In genomic region chr7:129053938-129054437, GRCh38 we compare ENCODE assay signal across 7 cellular contexts. TPM values are rescaled to one million over a fixed set of nuclear protein-coding genes. Genes with fewer than 3 reads are reported as not detected.
DNase-seq lines count a peak whose midpoint lies in the region; ATAC-seq lines count a peak whose summit lies in the region.

No MANE protein-coding gene starts in this region.

- DNase-seq in NCI-H69 (lab: John Stamatoyannopoulos, UW): peak; percentile 77
- no peak for DNase-seq in naive B cell
- no peak for DNase-seq in NK-92 (lab: John Stamatoyannopoulos, UW; ENCODE audit: unreplicated experiment)
- DNase-seq in activated CD4-positive, alpha-beta T cell treated with anti-CD3 and anti-CD28 coated beads for 4 hours: no peak

- no peaks in the 10 kb centered on the region for H3K27me3 Mint-ChIP-seq in dendritic cell treated with granulocyte-macrophage colony-stimulating factor and Interleukin-4, amounts not matched to agents 40 ng/mL and 50 ng/mL, for 4 days
- no peaks in the 10 kb centered on the region for H3K27me3 Mint-ChIP-seq in naive B cell

- intact Hi-C loops in dendritic cell treated with granulocyte-macrophage colony-stimulating factor and Interleukin-4, amounts not matched to agents 40 ng/mL and 50 ng/mL, for 4 days (cut with micrococcal nuclease): loop anchor here (2.0 to 5.0 kb wide), 2 partner anchors 37 to 93 kb away; no protein-coding TSS in a partner anchor

- no peaks in the 10 kb centered on the region for H3K9me3 Mint-ChIP-seq in dendritic cell treated with granulocyte-macrophage colony-stimulating factor and Interleukin-4, amounts not matched to agents 40 ng/mL and 50 ng/mL, for 4 days
- no peaks in the 10 kb centered on the region for H3K9me3 Mint-ChIP-seq in naive B cell

- peaks cover 43% of the 10 kb centered on the region for H3K36me3 Mint-ChIP-seq in dendritic cell treated with granulocyte-macrophage colony-stimulating factor and Interleukin-4, amounts not matched to agents 40 ng/mL and 50 ng/mL, for 4 days (ENCODE audit: low read depth)
- H3K36me3 Mint-ChIP-seq in naive B cell: peaks cover 9 to 18% of the 10 kb centered on the region in 2 donors

- ATAC-seq in GM21529 (IDR thresholded peaks at IDR 0.05; ENCODE audit: unreplicated experiment): peak; percentile 1
- no peak for ATAC-seq in naive B cell (ENCODE audit: low read depth in 2 of 2)
- ATAC-seq in GM21717 (IDR thresholded peaks at IDR 0.05; ENCODE audit: unreplicated experiment): no peak

- H3K4me3 Mint-ChIP-seq in dendritic cell treated with granulocyte-macrophage colony-stimulating factor and Interleukin-4, amounts not matched to agents 40 ng/mL and 50 ng/mL, for 4 days: peak overlapping the region; percentile 86
- H3K4me3 Mint-ChIP-seq in naive B cell: peak overlapping the region; percentile 96 to 99 (median 99)

- peak overlapping the region; percentile 99 for H3K27ac Mint-ChIP-seq in dendritic cell treated with granulocyte-macrophage colony-stimulating factor and Interleukin-4, amounts not matched to agents 40 ng/mL and 50 ng/mL, for 4 days
- H3K27ac Mint-ChIP-seq in naive B cell: peak overlapping the region; percentile 98 to 100 (median 99)

- peaks cover 51% of the 10 kb centered on the region for H3K4me1 Mint-ChIP-seq in dendritic cell treated with granulocyte-macrophage colony-stimulating factor and Interleukin-4, amounts not matched to agents 40 ng/mL and 50 ng/mL, for 4 days (ENCODE audit: low read depth)
- peaks cover 28 to 61% (median 41%) of the 10 kb centered on the region in 3 donors for H3K4me1 Mint-ChIP-seq in naive B cell

RNA-seq across cellular contexts. Expression of gene TNPO3, which starts 0.9 kb away (rescaled TPM):
- 10 to 100 TPM; 28.7 to 38.7 (median 34.1) TPM for polyA plus RNA-seq in naive B cell (ENCODE audit: low read depth in 6 of 6)
